In genomic region chr13:80262051-80262695, GRCh38 we compare ENCODE assay signal across 22 cellular contexts.
"Had no signal": no experiment of that assay in that cellular context is flagged by ENCODE, and none has a peak within 500 bp of the region (broad histone marks: within the 10 kb centered on the region; RNA-seq: fewer than 3 reads in every experiment).

No MANE protein-coding gene starts in this region.

- H3K27ac ChIP-seq: esophagus squamous epithelium, hepatocyte, left lung, neutrophil, right atrium auricular region, skin epidermis, tibial artery, uterus had no signal

- H3K4me3 ChIP-seq: esophagus squamous epithelium, hepatocyte, left lung, mucosa of descending colon, right atrium auricular region, skin epidermis, tibial artery, uterus had no signal

- DNase-seq: activated CD4-positive, alpha-beta memory T cell treated with anti-CD3 and anti-CD28 coated beads, Interleukin-2, amount 10 ng/mL, durations not matched to agents 7 days and 5 days; activated CD4-positive, alpha-beta T cell treated with anti-CD3 and anti-CD28 coated beads for 4 hours; activated effector memory CD4-positive, alpha-beta T cell treated with Interleukin-2 at 50 U/mL for 16 hours; activated T-cell treated with anti-CD3 and anti-CD28 coated beads, Interleukin-2, amount 50 U/mL, for 4 hours; caudate nucleus; esophagus squamous epithelium; left lung; mammary epithelial cell; mucosa of descending colon; naive thymus-derived CD4-positive, alpha-beta T cell; posterior cingulate gyrus; stimulated activated CD4-positive, alpha-beta T cell treated with anti-CD3 and anti-CD28 coated beads, Interleukin-15, amount 100 ng/mL, for 24 hours; stimulated activated CD4-positive, alpha-beta T cell treated with anti-CD3 and anti-CD28 coated beads, Interleukin-4, amount 100 ng/mL, for 24 hours; stimulated activated naive CD4-positive, alpha-beta T cell; tibial artery; uterus had no signal

- H3K36me3 ChIP-seq: esophagus squamous epithelium, left lung, neutrophil, right atrium auricular region, tibial artery, uterus had no signal

- H3K4me1 ChIP-seq: esophagus squamous epithelium, left lung, right atrium auricular region, tibial artery, uterus had no signal

- H3K4me2 ChIP-seq: hepatocyte had no signal

- H3K9me3 ChIP-seq: esophagus squamous epithelium, neutrophil, right atrium auricular region, tibial artery, uterus had no signal

- H3K36me3 Mint-ChIP-seq: activated naive CD4-positive, alpha-beta T cell treated with anti-CD3 and anti-CD28 coated beads, Interleukin-2, amount 50 U/mL, for 24 hours; naive thymus-derived CD4-positive, alpha-beta T cell had no signal

- H3K27ac Mint-ChIP-seq: activated CD4-positive, alpha-beta memory T cell treated with anti-CD3 and anti-CD28 coated beads, Interleukin-2, amount 10 ng/mL, durations not matched to agents 7 days and 5 days; activated naive CD4-positive, alpha-beta T cell treated with anti-CD3 and anti-CD28 coated beads, Interleukin-2, amount 50 U/mL, for 24 hours; naive thymus-derived CD4-positive, alpha-beta T cell; WTC11 had no signal

- H3K4me3 Mint-ChIP-seq: activated CD4-positive, alpha-beta memory T cell treated with anti-CD3 and anti-CD28 coated beads, Interleukin-2, amount 10 ng/mL, durations not matched to agents 7 days and 5 days; activated naive CD4-positive, alpha-beta T cell treated with anti-CD3 and anti-CD28 coated beads, Interleukin-2, amount 50 U/mL, for 24 hours; activated T-cell treated with anti-CD3 and anti-CD28 coated beads, Interleukin-2, amount 50 U/mL, for 4 hours; naive thymus-derived CD4-positive, alpha-beta T cell; WTC11 had no signal

- H3K79me2 ChIP-seq: hepatocyte had no signal

- H3K27me3 ChIP-seq: esophagus squamous epithelium, hepatocyte, left lung, neutrophil, right atrium auricular region, tibial artery, uterus had no signal

- H3K27me3 Mint-ChIP-seq: activated CD4-positive, alpha-beta memory T cell treated with anti-CD3 and anti-CD28 coated beads, Interleukin-2, amount 10 ng/mL, durations not matched to agents 7 days and 5 days; activated naive CD4-positive, alpha-beta T cell treated with anti-CD3 and anti-CD28 coated beads, Interleukin-2, amount 50 U/mL, for 24 hours had no signal

- H3K4me1 Mint-ChIP-seq: activated CD4-positive, alpha-beta memory T cell treated with anti-CD3 and anti-CD28 coated beads, Interleukin-2, amount 10 ng/mL, durations not matched to agents 7 days and 5 days; activated naive CD4-positive, alpha-beta T cell treated with anti-CD3 and anti-CD28 coated beads, Interleukin-2, amount 50 U/mL, for 24 hours; naive thymus-derived CD4-positive, alpha-beta T cell had no signal

- H2AFZ ChIP-seq: hepatocyte had no signal
